Comparison of ENCODE assay signal across 10 cellular contexts in genomic region chr10:112314822-112315474, GRCh38. TPM values are rescaled to one million over a fixed set of nuclear protein-coding genes. Genes with fewer than 3 reads are reported as not detected.
DNase-seq lines count a peak whose midpoint lies in the region; ATAC-seq, FAIRE-seq and TF ChIP-seq lines count a peak whose summit lies in the region.
"Had no signal": no experiment of that assay in that cellular context is flagged by ENCODE, and none has a peak within 500 bp of the region (broad histone marks: within the 10 kb centered on the region; RNA-seq: fewer than 3 reads in every experiment).

No MANE protein-coding gene starts in this region.

- TF ChIP-seq POLR2A in HepG2 (IDR thresholded peaks at IDR 0.05; ENCODE audit: insufficient read depth in 1 of 2, low read depth in 2 of 2, low read length in 2 of 2): no peak

- no TSS peak for BruUV-seq in HepG2 (replicated peaks; lab: Mats Ljungman, UMichigan)

- ATAC-seq in HG02885 (IDR thresholded peaks at IDR 0.05; ENCODE audit: poor library complexity, unreplicated experiment) (peak; percentile 82), HepG2 (peak; percentile 95)

- H4K20me1 ChIP-seq in HepG2 (ENCODE audit: insufficient read depth, low read length): no peaks in the 10 kb centered on the region
- H4K20me1 ChIP-seq: BLaER1 treated with 17β-estradiol and CSF1 and Interleukin-3, amounts not matched to agents 10 nM and 100 nM had no signal

- 36% methylated on average over 9 of the region's 10 CpGs for WGBS in HepG2 (ENCODE audit: low lambda C conversion rate)

- no peaks in the 10 kb centered on the region for H3K79me2 ChIP-seq in HepG2 (ENCODE audit: insufficient read depth, low read length)

- intact Hi-C loops in HepG2 (cut with micrococcal nuclease; ENCODE audit: unreplicated experiment): loop anchor here (1.0 to 10.0 kb wide), 7 partner anchors 120 to 953 kb away; no protein-coding TSS in a partner anchor

- H3K36me3 ChIP-seq in HepG2 (replicated peaks in 1 of 2; ENCODE audit: control insufficient read depth in 1 of 2, insufficient read depth in 2 of 2, low read length in 2 of 2): no peaks in the 10 kb centered on the region
- H3K36me3 ChIP-seq: BLaER1 treated with 17β-estradiol and CSF1 and Interleukin-3, amounts not matched to agents 10 nM and 100 nM had no signal

- H3K9me3 ChIP-seq in HepG2 (ENCODE audit: low read length): no peaks in the 10 kb centered on the region
- H3K9me3 ChIP-seq: BLaER1 treated with 17β-estradiol and CSF1 and Interleukin-3, amounts not matched to agents 10 nM and 100 nM had no signal

- peak; percentile 10 for DNase-seq in NCI-H2029 (lab: John Stamatoyannopoulos, UW)
- no peak for DNase-seq in NCI-H2029 treated with DMSO at 0.1 percent for 48 hours (lab: John Stamatoyannopoulos, UW)
- peak; percentile 20 for DNase-seq in NCI-H2171 (lab: John Stamatoyannopoulos, UW)
- peak; percentile 72 to 75 for DNase-seq in activated CD4-positive, alpha-beta T cell treated with anti-CD3 and anti-CD28 coated beads for 4 hours
- peak; percentile 88 for DNase-seq in choroid plexus epithelial cell (ENCODE audit: low read depth)
- peak; percentile 64 for DNase-seq in HepG2 (ENCODE audit: low spot score)
- peak; percentile 39 to 55 (median 46) for DNase-seq in stimulated activated CD4-positive, alpha-beta T cell treated with anti-CD3 and anti-CD28 coated beads, TNF-alpha, amount 100 ng/mL, for 1 hour (ENCODE audit: low read depth in 3 of 3, low spot score in 1 of 3)

- H3K4me1 ChIP-seq in HepG2 (ENCODE audit: insufficient read depth, low read length): peaks cover 47% of the 10 kb centered on the region

- peak; percentile 94 for TF ChIP-seq RAD21 in HepG2 (CRISPR knock-in tag; IDR thresholded peaks at IDR 0.05)

- H3K4me3 ChIP-seq in choroid plexus epithelial cell (ENCODE audit: low read depth, low read length) (no peak overlapping the region), HepG2 (replicated peaks in 1 of 3; ENCODE audit: insufficient read depth in 1 of 3, low read depth in 2 of 3, low read length in 3 of 3) (no peak overlapping the region)
- H3K4me3 ChIP-seq: BLaER1 treated with 17β-estradiol and CSF1 and Interleukin-3, amounts not matched to agents 10 nM and 100 nM had no signal

- TF ChIP-seq CTCF in choroid plexus epithelial cell (conservative IDR thresholded peaks at IDR 0.05; ENCODE audit: low read depth, low read length) (peak; percentile 96), HepG2 (CRISPR knock-in tag; IDR thresholded peaks at IDR 0.05) (peak; percentile 92)

- H3K4me2 ChIP-seq in HepG2 (ENCODE audit: low read depth, low read length): 0 out of 2 replicates have a peak overlapping the region, but pooled peaks have one; percentile 16
- H3K4me2 ChIP-seq: BLaER1 treated with 17β-estradiol and CSF1 and Interleukin-3, amounts not matched to agents 10 nM and 100 nM had no signal

- no peak overlapping the region for H3K9ac ChIP-seq in HepG2 (ENCODE audit: insufficient read depth, low read depth, low read length)
- H3K9ac ChIP-seq: BLaER1 treated with 17β-estradiol and CSF1 and Interleukin-3, amounts not matched to agents 10 nM and 100 nM had no signal

- no peak overlapping the region for H3K27ac ChIP-seq in HepG2 (ENCODE audit: extremely low read length, insufficient read depth, low read length)
- H3K27ac ChIP-seq: BLaER1 treated with 17β-estradiol and CSF1 and Interleukin-3, amounts not matched to agents 10 nM and 100 nM had no signal

- POLR2A ChIA-PET in HepG2 (lab: Yijun Ruan, JAX): no interaction called here

- H2AFZ ChIP-seq in HepG2 (ENCODE audit: low read length): no peak overlapping the region

- FAIRE-seq in HepG2 (lab: Jason Lieb, UNC): peak; percentile 71

- no peaks in the 10 kb centered on the region for H3K27me3 ChIP-seq in HepG2 (ENCODE audit: control insufficient read depth in 1 of 2, insufficient read depth in 2 of 2, low read length in 2 of 2)
- H3K27me3 ChIP-seq: BLaER1 treated with 17β-estradiol and CSF1 and Interleukin-3, amounts not matched to agents 10 nM and 100 nM had no signal

- in situ Hi-C loops in HepG2 (cut with HindIII; ENCODE audit: extremely low pct_ligation_motif_present, low pct_unique_long_range_greater_than_20kb): loop anchor here (5.0 to 25.0 kb wide), 3 partner anchors 178 to 1228 kb away; partner anchors contain the start of gene ADRA2A

- no peak for TF ChIP-seq EP300 in HepG2 (IDR thresholded peaks at IDR 0.05; ENCODE audit: low read depth in 2 of 2, low read length in 2 of 2)
- no peak for TF ChIP-seq EP300 in HepG2 (CRISPR knock-in tag; IDR thresholded peaks at IDR 0.05; ENCODE audit: borderline replicate concordance)

- CTCF ChIA-PET in HepG2 (lab: Yijun Ruan, JAX; ENCODE audit: low intra/inter-chr PET ratio, low total read pairs): interaction anchor here (0.6 to 2.4 kb wide), 5 partner anchors 120 to 1322 kb away, joined by 3 to 14 read pairs (median 8); no protein-coding TSS in a partner anchor

TF ChIP-seq in HepG2, 621 proteins besides CTCF, POLR2A, EP300 and RAD21 (continues in another document):
- TF ChIP-seq TIGD3 (CRISPR knock-in tag; IDR thresholded peaks at IDR 0.05; ENCODE audit: borderline replicate concordance) (no peak), ZBTB26 (CRISPR knock-in tag; IDR thresholded peaks at IDR 0.05; ENCODE audit: borderline replicate concordance) (no peak)

RNA-seq across cellular contexts. Expression of gene TECTB, which starts 31.7 kb away (rescaled TPM):
- 1.3 and 1.8 TPM in 2 replicates for total RNA-seq in HepG2 (2016; rRNA removed; fragmentation: Illumina TruSeq; extraction: Trizol)
- total RNA-seq in HepG2 (2016; cell fraction: cytosol; rRNA removed; fragmentation: Illumina TruSeq; extraction: Trizol; ENCODE audit: low read depth): 0.61 and 0.71 TPM in 2 replicates
- 1.5 and 1.9 TPM in 2 replicates for total RNA-seq in HepG2 (2016; cell fraction: insoluble cytoplasmic fraction; rRNA removed; fragmentation: Illumina TruSeq; extraction: Trizol)
- total RNA-seq in HepG2 (2016; cell fraction: membrane; rRNA removed; fragmentation: Illumina TruSeq; extraction: Trizol): 1.0 and 1.4 TPM in 2 replicates
- total RNA-seq in HepG2 (2016; cell fraction: nucleus; rRNA removed; fragmentation: Illumina TruSeq; extraction: Trizol): 2.4 and 2.8 TPM in 2 replicates
- 0.78 and 1.1 TPM in 2 replicates for polyA plus RNA-seq in HepG2 (2011; rRNA removed)
- polyA plus RNA-seq in HepG2 (2011; cell fraction: cytosol; rRNA removed): 0.48 and 0.63 TPM in 2 replicates
- polyA plus RNA-seq in HepG2 (2011; cell fraction: nucleus; rRNA removed): 1.3 and 1.7 TPM in 2 replicates
- polyA plus RNA-seq in HepG2 (2012): 0.68 and 1.6 TPM in 2 replicates
- polyA plus RNA-seq in HepG2 (2016; cell fraction: cytosol; fragmentation: Illumina TruSeq; extraction: Trizol; ENCODE audit: low read depth): 0.19 and 0.38 TPM in 2 replicates
- polyA plus RNA-seq in HepG2 (2016; cell fraction: insoluble cytoplasmic fraction; fragmentation: Illumina TruSeq; extraction: Trizol; ENCODE audit: low read depth): 1.3 and 1.6 TPM in 2 replicates
- 0.73 and 0.96 TPM in 2 replicates for polyA plus RNA-seq in HepG2 (2016; cell fraction: membrane; fragmentation: Illumina TruSeq; extraction: Trizol; ENCODE audit: low read depth)
- 4.3 and 5.3 TPM in 2 replicates for polyA plus RNA-seq in HepG2 (2016; cell fraction: nucleus; fragmentation: Illumina TruSeq; extraction: Trizol; ENCODE audit: insufficient read depth, low read depth)
- 0.66 TPM in 1 of 2 replicates, not detected in the other for polyA minus RNA-seq in HepG2 (2011; rRNA and poly(A)+ RNA removed; ENCODE audit: low replicate concordance)
- polyA minus RNA-seq in HepG2 (2011; cell fraction: cytosol; rRNA and poly(A)+ RNA removed): 0.40 TPM in 1 of 2 replicates, not detected in the other
- 0.52 and 0.99 TPM in 2 replicates for polyA minus RNA-seq in HepG2 (2011; cell fraction: nucleus; rRNA and poly(A)+ RNA removed)
- total RNA-seq: subcutaneous adipose tissue had no signal

RNA-seq across cellular contexts. Expression of gene ACSL5, which starts 59.0 kb away (rescaled TPM):
- total RNA-seq in HepG2 (2016; rRNA removed; fragmentation: Illumina TruSeq; extraction: Trizol): 32.7 and 56.4 TPM in 2 replicates
- total RNA-seq in HepG2 (2016; cell fraction: cytosol; rRNA removed; fragmentation: Illumina TruSeq; extraction: Trizol; ENCODE audit: low read depth): 7.5 and 7.6 TPM in 2 replicates
- 31.4 and 60.5 TPM in 2 replicates for total RNA-seq in HepG2 (2016; cell fraction: insoluble cytoplasmic fraction; rRNA removed; fragmentation: Illumina TruSeq; extraction: Trizol)
- total RNA-seq in HepG2 (2016; cell fraction: membrane; rRNA removed; fragmentation: Illumina TruSeq; extraction: Trizol): 11.4 and 13.4 TPM in 2 replicates
- total RNA-seq in HepG2 (2016; cell fraction: nucleus; rRNA removed; fragmentation: Illumina TruSeq; extraction: Trizol): 67.4 and 69.7 TPM in 2 replicates
- 72.1 and 82.5 TPM in 2 replicates for polyA plus RNA-seq in HepG2 (2011; rRNA removed)
- 46.4 and 61.1 TPM in 2 replicates for polyA plus RNA-seq in HepG2 (2011; cell fraction: cytosol; rRNA removed)
- polyA plus RNA-seq in HepG2 (2011; cell fraction: nucleus; rRNA removed): 118 and 139 TPM in 2 replicates
- polyA plus RNA-seq in HepG2 (2012): 67.2 and 80.7 TPM in 2 replicates
- 3.7 and 4.3 TPM in 2 replicates for polyA plus RNA-seq in HepG2 (2016; cell fraction: cytosol; fragmentation: Illumina TruSeq; extraction: Trizol; ENCODE audit: low read depth)
- 26.4 and 27.5 TPM in 2 replicates for polyA plus RNA-seq in HepG2 (2016; cell fraction: insoluble cytoplasmic fraction; fragmentation: Illumina TruSeq; extraction: Trizol; ENCODE audit: low read depth)
- 6.5 TPM in 2 replicates for polyA plus RNA-seq in HepG2 (2016; cell fraction: membrane; fragmentation: Illumina TruSeq; extraction: Trizol; ENCODE audit: low read depth)
- 88.2 and 99.1 TPM in 2 replicates for polyA plus RNA-seq in HepG2 (2016; cell fraction: nucleus; fragmentation: Illumina TruSeq; extraction: Trizol; ENCODE audit: insufficient read depth, low read depth)
- polyA minus RNA-seq in HepG2 (2011; rRNA and poly(A)+ RNA removed; ENCODE audit: low replicate concordance): 45.1 and 203 TPM in 2 replicates
- polyA minus RNA-seq in HepG2 (2011; cell fraction: cytosol; rRNA and poly(A)+ RNA removed): 54.1 and 66.6 TPM in 2 replicates
- 68.9 and 74.5 TPM in 2 replicates for polyA minus RNA-seq in HepG2 (2011; cell fraction: nucleus; rRNA and poly(A)+ RNA removed)
